1 cellular context compared by ENCODE assay signal in genomic region chr9:127753148-127753547, GRCh38.
TF ChIP-seq lines count a peak whose summit lies in the region.

No MANE protein-coding gene starts in this region.

TF ChIP-seq in neural cell, 6 proteins besides CTCF, POLR2A, EP300 and RAD21 (continued from another document):
- no peak for TF ChIP-seq REST (IDR thresholded peaks at IDR 0.05; ENCODE audit: borderline replicate concordance)
- no peak for TF ChIP-seq TAF1 (IDR thresholded peaks at IDR 0.05; ENCODE audit: low read depth)
